1 cellular context compared by ENCODE assay signal in the genomic region with DNA sequence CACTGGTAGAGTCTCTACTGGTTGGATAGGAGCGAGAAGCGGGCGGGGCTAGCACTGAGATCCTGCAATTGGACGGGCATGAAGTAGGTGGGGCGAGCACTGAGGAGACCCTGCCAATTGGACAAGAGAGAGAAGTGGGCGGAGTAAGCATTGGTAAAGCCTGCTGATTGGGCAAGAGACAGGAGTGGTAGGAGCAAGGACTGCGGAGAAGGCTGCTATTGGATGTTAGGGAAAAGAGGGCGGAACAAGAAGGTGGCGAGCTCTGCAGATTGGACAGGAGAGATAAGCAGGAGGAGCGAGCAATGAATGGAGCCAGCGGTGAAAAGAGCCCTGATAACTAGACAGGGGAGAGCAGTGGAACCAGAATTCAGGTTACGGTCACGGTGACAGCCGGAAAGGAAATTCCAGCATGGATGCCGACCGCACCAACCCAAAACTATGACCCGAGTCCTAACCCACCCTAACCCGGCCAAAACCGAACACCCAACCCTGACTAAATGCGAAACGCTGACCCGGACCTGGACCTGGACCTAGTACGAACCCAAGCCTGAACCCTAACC.
TF ChIP-seq lines count a peak whose summit lies in the region.

No MANE protein-coding gene starts in this region.

TF ChIP-seq in HCT116, 20 proteins besides CTCF, POLR2A, EP300 and RAD21 (continued from another document):
- TF ChIP-seq, protein P1, sequence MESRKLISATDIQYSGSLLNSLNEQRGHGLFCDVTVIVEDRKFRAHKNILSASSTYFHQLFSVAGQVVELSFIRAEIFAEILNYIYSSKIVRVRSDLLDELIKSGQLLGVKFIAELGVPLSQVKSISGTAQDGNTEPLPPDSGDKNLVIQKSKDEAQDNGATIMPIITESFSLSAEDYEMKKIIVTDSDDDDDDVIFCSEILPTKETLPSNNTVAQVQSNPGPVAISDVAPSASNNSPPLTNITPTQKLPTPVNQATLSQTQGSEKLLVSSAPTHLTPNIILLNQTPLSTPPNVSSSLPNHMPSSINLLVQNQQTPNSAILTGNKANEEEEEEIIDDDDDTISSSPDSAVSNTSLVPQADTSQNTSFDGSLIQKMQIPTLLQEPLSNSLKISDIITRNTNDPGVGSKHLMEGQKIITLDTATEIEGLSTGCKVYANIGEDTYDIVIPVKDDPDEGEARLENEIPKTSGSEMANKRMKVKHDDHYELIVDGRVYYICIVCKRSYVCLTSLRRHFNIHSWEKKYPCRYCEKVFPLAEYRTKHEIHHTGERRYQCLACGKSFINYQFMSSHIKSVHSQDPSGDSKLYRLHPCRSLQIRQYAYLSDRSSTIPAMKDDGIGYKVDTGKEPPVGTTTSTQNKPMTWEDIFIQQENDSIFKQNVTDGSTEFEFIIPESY (IDR thresholded peaks at IDR 0.05; ENCODE audit: extremely low read depth, insufficient replicate concordance, low read length), result no peak
- TF ChIP-seq SIN3A (IDR thresholded peaks at IDR 0.05; ENCODE audit: low read depth) (no peak), POLR2AphosphoS5 (IDR thresholded peaks at IDR 0.05; ENCODE audit: low read depth, low read length) (no peak), JUND (IDR thresholded peaks at IDR 0.05) (no peak), ZNF274 (IDR thresholded peaks at IDR 0.05; ENCODE audit: low read depth, low read length) (no peak), ELF1 (IDR thresholded peaks at IDR 0.05; ENCODE audit: borderline replicate concordance, low read depth) (no peak)
